In the genomic region with DNA sequence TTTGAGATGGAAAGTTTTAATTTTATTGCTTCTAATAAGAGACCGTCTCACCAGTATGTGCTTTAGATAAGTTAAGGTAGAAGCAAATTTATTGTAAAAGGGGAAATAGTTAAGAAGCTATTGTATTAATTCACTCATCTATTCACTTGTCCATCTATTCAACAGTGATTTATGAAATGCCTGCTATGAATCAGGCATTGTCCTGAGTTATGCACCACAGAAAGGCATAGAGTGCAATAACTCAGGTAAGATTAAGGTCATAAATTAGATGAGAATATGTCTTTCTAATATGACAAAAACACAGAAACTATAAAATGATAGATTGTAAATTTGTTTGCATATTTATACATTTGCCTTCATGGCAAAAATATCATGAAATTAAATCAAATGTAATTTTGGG, we compare ENCODE assay signal across 19 cellular contexts.
"Had no signal": no experiment of that assay in that cellular context is flagged by ENCODE, and none has a peak within 500 bp of the region (broad histone marks: within the 10 kb centered on the region; RNA-seq: fewer than 3 reads in every experiment).

No MANE protein-coding gene starts in this region.

- DNase-seq: colonic mucosa; cortex of kidney; dermis blood vessel endothelial cell; dorsolateral prefrontal cortex; effector CD4-positive, alpha-beta T cell; effector CD8-positive, alpha-beta T cell; effector memory CD4-positive, alpha-beta T cell; effector memory CD8-positive, alpha-beta T cell; endodermal cell; erythroblast; esophagus squamous epithelium; foreskin fibroblast; foreskin keratinocyte; foreskin melanocyte; gastrocnemius medialis; glutamatergic neuron; head of caudate nucleus; heart left ventricle; heart right ventricle had no signal
